1 cellular context compared by ENCODE assay signal in the genomic region with DNA sequence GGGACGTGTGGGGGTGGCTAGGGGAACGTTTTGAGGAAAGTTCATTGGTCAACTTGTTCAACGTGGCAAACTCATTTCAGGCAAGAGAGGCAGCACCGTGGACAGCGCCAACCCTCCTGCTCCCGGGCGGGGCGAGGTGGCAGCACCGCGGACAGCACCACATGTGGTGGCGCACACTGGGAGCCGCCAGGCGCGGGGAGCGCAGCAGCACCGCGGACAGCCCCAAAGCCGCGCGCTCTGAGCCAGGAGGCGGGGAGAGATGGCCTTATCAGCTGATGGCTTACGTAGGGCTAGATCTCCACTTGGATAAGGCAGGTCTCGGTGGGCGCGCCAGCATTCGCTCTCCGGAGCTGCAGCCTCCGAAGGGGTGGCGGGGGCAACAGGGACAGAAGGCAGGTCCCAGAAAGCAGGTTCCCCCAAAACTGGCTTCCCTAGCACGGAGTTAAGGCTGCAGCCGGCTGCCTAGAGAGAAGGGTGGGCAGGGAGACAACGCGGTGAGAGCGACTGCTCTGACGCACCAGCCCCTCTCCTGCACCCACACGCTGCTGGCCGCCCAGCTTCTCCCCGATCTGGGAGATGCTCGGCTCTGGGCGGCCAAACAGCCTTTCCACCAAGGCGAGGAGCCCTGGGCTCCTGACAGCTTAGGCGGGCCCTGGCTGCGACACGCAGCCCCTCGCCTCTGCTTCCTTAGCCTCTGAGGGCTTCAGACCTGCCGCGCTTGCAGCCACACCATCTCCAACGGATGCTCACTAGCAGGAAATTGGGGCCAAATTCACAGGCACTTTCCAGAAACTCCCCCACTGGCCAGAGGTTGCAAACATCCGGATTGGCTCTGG.
TF ChIP-seq lines count a peak whose summit lies in the region.

HTR5A (plus strand) TSS at position 333 of the 836 bp plus-strand sequence. CDS start 576 bp downstream, outside the sequence.

TF ChIP-seq in K562, 482 proteins besides CTCF, POLR2A, EP300 and RAD21 (continued from another document and continues in another):
- TF ChIP-seq, protein P1, sequence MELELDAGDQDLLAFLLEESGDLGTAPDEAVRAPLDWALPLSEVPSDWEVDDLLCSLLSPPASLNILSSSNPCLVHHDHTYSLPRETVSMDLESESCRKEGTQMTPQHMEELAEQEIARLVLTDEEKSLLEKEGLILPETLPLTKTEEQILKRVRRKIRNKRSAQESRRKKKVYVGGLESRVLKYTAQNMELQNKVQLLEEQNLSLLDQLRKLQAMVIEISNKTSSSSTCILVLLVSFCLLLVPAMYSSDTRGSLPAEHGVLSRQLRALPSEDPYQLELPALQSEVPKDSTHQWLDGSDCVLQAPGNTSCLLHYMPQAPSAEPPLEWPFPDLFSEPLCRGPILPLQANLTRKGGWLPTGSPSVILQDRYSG (tag; conservative IDR thresholded peaks at IDR 0.05; ENCODE audit: low read depth), result peak; percentile 98
- TF ChIP-seq ZNF431 (CRISPR knock-in tag; IDR thresholded peaks at IDR 0.05) (peak; percentile 97), CTCFL (IDR thresholded peaks at IDR 0.05; ENCODE audit: borderline replicate concordance, insufficient read depth, low read depth, low read length, poor library complexity, severe bottlenecking) (peak; percentile 58), ZNF696 (CRISPR knock-in tag; conservative IDR thresholded peaks at IDR 0.05) (no peak), RBM14 (IDR thresholded peaks at IDR 0.05; ENCODE audit: borderline replicate concordance, insufficient read depth, low read depth, low read length) (0 out of 2 replicates have a peak, but pooled peaks have one; percentile 44), ZNF764 (CRISPR knock-in tag; IDR thresholded peaks at IDR 0.05; ENCODE audit: low read depth) (no peak), ZC3H8 (IDR thresholded peaks at IDR 0.05) (no peak), KAT8 (IDR thresholded peaks at IDR 0.05; ENCODE audit: low read depth) (no peak), POLR2B (IDR thresholded peaks at IDR 0.05; ENCODE audit: low read depth, partially characterized antibody) (no peak), CEBPB (tag; IDR thresholded peaks at IDR 0.05) (no peak), ZBTB1 (CRISPR knock-in tag; IDR thresholded peaks at IDR 0.05; ENCODE audit: borderline replicate concordance, low read depth) (peak; percentile 98), ZNF589 (CRISPR knock-in tag; IDR thresholded peaks at IDR 0.05; ENCODE audit: low read depth) (peak; percentile 99), TRIM24 (IDR thresholded peaks at IDR 0.05) (peak in 1 of 2 experiments; percentile 69; a peak in 2 of 4 replicates), TCF15 (CRISPR knock-in tag; IDR thresholded peaks at IDR 0.05) (peak; percentile 85), ZNF23 (CRISPR knock-in tag; IDR thresholded peaks at IDR 0.05) (peak; percentile 76), IRF2 (CRISPR knock-in tag; IDR thresholded peaks at IDR 0.05) (peak; percentile 99), ARID3A (IDR thresholded peaks at IDR 0.05; ENCODE audit: borderline replicate concordance, low read depth, low read length) (peak; percentile 36; the same call in 1 of the 2 replicates), CREB1 (IDR thresholded peaks at IDR 0.05) (peak; percentile 79), CREB1 (CRISPR knock-in tag; IDR thresholded peaks at IDR 0.05) (peak; percentile 95), SAP30 (IDR thresholded peaks at IDR 0.05; ENCODE audit: borderline replicate concordance, insufficient read depth, low read depth, low read length, poor library complexity, severe bottlenecking) (peak; percentile 100), USF1 (CRISPR knock-in tag; IDR thresholded peaks at IDR 0.05) (peak; percentile 87), ZBTB12 (CRISPR knock-in tag; IDR thresholded peaks at IDR 0.05) (peak; percentile 73), ZNF583 (CRISPR knock-in tag; IDR thresholded peaks at IDR 0.05) (peak; percentile 97), ARNT (IDR thresholded peaks at IDR 0.05) (no peak), ZNF224 (CRISPR knock-in tag; IDR thresholded peaks at IDR 0.05) (peak; percentile 99), NCOA6 (IDR thresholded peaks at IDR 0.05) (peak; percentile 100), NR4A1 (CRISPR knock-in tag; IDR thresholded peaks at IDR 0.05) (peak; percentile 95; the same call in 1 of the 2 replicates), NR4A1 (tag; IDR thresholded peaks at IDR 0.05) (peak; percentile 96), ATF2 (CRISPR knock-in tag; IDR thresholded peaks at IDR 0.05) (peak; percentile 98), OTX1 (CRISPR knock-in tag; IDR thresholded peaks at IDR 0.05) (peak; percentile 90), ZNF277 (CRISPR knock-in tag; IDR thresholded peaks at IDR 0.05; ENCODE audit: borderline replicate concordance) (no peak), NFRKB (IDR thresholded peaks at IDR 0.05; ENCODE audit: low read depth) (no peak), STAT6 (CRISPR knock-in tag; IDR thresholded peaks at IDR 0.05) (peak; percentile 100), ELF1 (tag; IDR thresholded peaks at IDR 0.05) (no peak), POLR2G (IDR thresholded peaks at IDR 0.05; ENCODE audit: low read depth, low read length) (no peak)
- TF ChIP-seq, protein P2, sequence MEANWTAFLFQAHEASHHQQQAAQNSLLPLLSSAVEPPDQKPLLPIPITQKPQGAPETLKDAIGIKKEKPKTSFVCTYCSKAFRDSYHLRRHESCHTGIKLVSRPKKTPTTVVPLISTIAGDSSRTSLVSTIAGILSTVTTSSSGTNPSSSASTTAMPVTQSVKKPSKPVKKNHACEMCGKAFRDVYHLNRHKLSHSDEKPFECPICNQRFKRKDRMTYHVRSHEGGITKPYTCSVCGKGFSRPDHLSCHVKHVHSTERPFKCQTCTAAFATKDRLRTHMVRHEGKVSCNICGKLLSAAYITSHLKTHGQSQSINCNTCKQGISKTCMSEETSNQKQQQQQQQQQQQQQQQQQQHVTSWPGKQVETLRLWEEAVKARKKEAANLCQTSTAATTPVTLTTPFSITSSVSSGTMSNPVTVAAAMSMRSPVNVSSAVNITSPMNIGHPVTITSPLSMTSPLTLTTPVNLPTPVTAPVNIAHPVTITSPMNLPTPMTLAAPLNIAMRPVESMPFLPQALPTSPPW (CRISPR knock-in tag; IDR thresholded peaks at IDR 0.05), result peak; percentile 93
- TF ChIP-seq, protein P3, sequence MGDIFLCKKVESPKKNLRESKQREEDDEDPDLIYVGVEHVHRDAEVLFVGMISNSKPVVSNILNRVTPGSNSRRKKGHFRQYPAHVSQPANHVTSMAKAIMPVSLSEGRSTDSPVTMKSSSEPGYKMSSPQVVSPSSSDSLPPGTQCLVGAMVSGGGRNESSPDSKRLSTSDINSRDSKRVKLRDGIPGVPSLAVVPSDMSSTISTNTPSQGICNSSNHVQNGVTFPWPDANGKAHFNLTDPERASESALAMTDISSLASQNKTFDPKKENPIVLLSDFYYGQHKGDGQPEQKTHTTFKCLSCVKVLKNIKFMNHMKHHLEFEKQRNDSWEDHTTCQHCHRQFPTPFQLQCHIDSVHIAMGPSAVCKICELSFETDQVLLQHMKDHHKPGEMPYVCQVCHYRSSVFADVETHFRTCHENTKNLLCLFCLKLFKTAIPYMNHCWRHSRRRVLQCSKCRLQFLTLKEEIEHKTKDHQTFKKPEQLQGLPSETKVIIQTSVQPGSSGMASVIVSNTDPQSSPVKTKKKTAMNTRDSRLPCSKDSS (IDR thresholded peaks at IDR 0.05; ENCODE audit: low read depth, partially characterized antibody), result no peak
